8 cellular contexts compared by ENCODE assay signal in the genomic region with DNA sequence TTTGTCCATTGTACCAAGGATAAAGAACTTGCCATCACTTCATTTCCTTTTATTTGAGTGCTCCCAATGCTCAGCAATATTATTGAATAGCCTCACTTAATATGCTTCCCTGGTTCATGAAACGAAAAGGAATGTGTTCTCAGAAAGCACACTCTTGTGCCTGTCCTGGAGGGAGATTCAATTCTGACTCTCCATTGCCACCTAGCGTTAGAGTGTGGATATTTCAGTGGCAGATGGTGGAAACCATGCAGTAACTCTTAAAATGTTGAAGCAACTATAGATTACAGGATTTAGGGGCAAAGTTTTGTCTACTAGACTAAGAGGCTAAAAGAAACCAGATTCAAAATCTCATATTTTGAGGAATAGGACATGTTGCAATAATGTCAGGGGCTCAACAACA. TPM values are rescaled to one million over a fixed set of nuclear protein-coding genes. Genes with fewer than 3 reads are reported as not detected.
DNase-seq lines count a peak whose midpoint lies in the region; ATAC-seq, FAIRE-seq and TF ChIP-seq lines count a peak whose summit lies in the region.

No MANE protein-coding gene starts in this region.

- peaks cover 13% of the 10 kb centered on the region for H3K4me1 ChIP-seq in A673 (ENCODE audit: insufficient read depth, low read length, poor library complexity, severe bottlenecking)
- H3K4me1 ChIP-seq in SK-N-SH (ENCODE audit: control insufficient read depth in 1 of 2, insufficient read depth in 2 of 2, low read depth in 1 of 2, low read length in 1 of 2) = no peaks in the 10 kb centered on the region
- H3K4me1 ChIP-seq in lower lobe of right lung = peaks cover 32% of the 10 kb centered on the region
- H3K4me1 ChIP-seq in uterus = no peaks in the 10 kb centered on the region

- peak; percentile 81 for TF ChIP-seq CTCF in A673 (conservative IDR thresholded peaks at IDR 0.05; ENCODE audit: low read depth, low read length)
- TF ChIP-seq CTCF in SK-N-SH (IDR thresholded peaks at IDR 0.05) = peak; percentile 88
- peak; percentile 85 for TF ChIP-seq CTCF in chondrocyte (IDR thresholded peaks at IDR 0.05)
- TF ChIP-seq CTCF in lower lobe of right lung (IDR thresholded peaks at IDR 0.05) = peak; percentile 66
- peak; percentile 56 to 77 (median 64) for TF ChIP-seq CTCF in uterus (IDR thresholded peaks at IDR 0.05)

- CTCF ChIA-PET in A673 (lab: Charles Lee) = no interaction called here
- CTCF ChIA-PET in SK-N-SH (lab: Yijun Ruan, JAX) = no interaction called here

- H3K27ac Mint-ChIP-seq in chondrocyte (ENCODE audit: unreplicated experiment) = no peak overlapping the region

- no peak overlapping the region for H2AFZ ChIP-seq in SK-N-SH (ENCODE audit: low read depth)

- no peak overlapping the region for H3K4me3 ChIP-seq in A673 (ENCODE audit: low read depth, low read length, poor library complexity, severe bottlenecking)
- H3K4me3 ChIP-seq in SK-N-SH (ENCODE audit: low read depth in 2 of 2, low read length in 1 of 2) = no peak overlapping the region
- H3K4me3 ChIP-seq in lower lobe of right lung = no peak overlapping the region
- no peak overlapping the region for H3K4me3 ChIP-seq in uterus

- H3K9me3 ChIP-seq in A673 (ENCODE audit: low read depth, low read length, poor library complexity, severe bottlenecking) (no peaks in the 10 kb centered on the region), SK-N-SH (no peaks in the 10 kb centered on the region), lower lobe of right lung (no peaks in the 10 kb centered on the region), uterus (no peaks in the 10 kb centered on the region)

- peaks cover 6% of the 10 kb centered on the region for H3K4me1 Mint-ChIP-seq in chondrocyte (ENCODE audit: low read depth)

- TF ChIP-seq RAD21 in SK-N-SH (IDR thresholded peaks at IDR 0.05; ENCODE audit: low read length) = peak; percentile 78

- H3K9me2 ChIP-seq in SK-N-SH = no peaks in the 10 kb centered on the region

- intact Hi-C loops in A673 (cut with micrococcal nuclease; ENCODE audit: unreplicated experiment) (no loop called here), lower lobe of right lung (cut with DNase I) (no loop called here), uterus (cut with DNase I; ENCODE audit: low total_unique reads) (no loop called here)

- H3K27me3 ChIP-seq in A673 (replicated peaks; ENCODE audit: insufficient read depth, low read depth, low read length, poor library complexity) (no peaks in the 10 kb centered on the region), SK-N-SH (ENCODE audit: insufficient read depth) (no peaks in the 10 kb centered on the region), lower lobe of right lung (ENCODE audit: low read depth) (no peaks in the 10 kb centered on the region), uterus (no peaks in the 10 kb centered on the region)

- TF ChIP-seq POLR2A in uterus (IDR thresholded peaks at IDR 0.05) = no peak

- POLR2A ChIA-PET in A673 (lab: Charles Lee; ENCODE audit: low non-redundant PET) (no interaction called here), SK-N-SH (lab: Yijun Ruan, JAX) (no interaction called here)

- H3K36me3 ChIP-seq in A673 (ENCODE audit: insufficient read depth, low read length, poor library complexity, severe bottlenecking) (no peaks in the 10 kb centered on the region), SK-N-SH (replicated peaks in 1 of 2; ENCODE audit: control insufficient read depth in 1 of 2, insufficient read depth in 2 of 2, low read length in 1 of 2) (no peaks in the 10 kb centered on the region), lower lobe of right lung (peaks cover 17% of the 10 kb centered on the region), uterus (no peaks in the 10 kb centered on the region)

- H3K9ac ChIP-seq in SK-N-SH = no peak overlapping the region

- H3F3A ChIP-seq in SK-N-SH (replicated peaks; ENCODE audit: insufficient read depth) = no peaks in the 10 kb centered on the region

- peak; percentile 72 to 75 for ATAC-seq in lower lobe of right lung
- no peak for ATAC-seq in GM21737 (IDR thresholded peaks at IDR 0.05; ENCODE audit: unreplicated experiment)

- H3K27me3 Mint-ChIP-seq in chondrocyte (ENCODE audit: low read depth) = no peaks in the 10 kb centered on the region

- TF ChIP-seq EP300 in SK-N-SH (IDR thresholded peaks at IDR 0.05; ENCODE audit: borderline replicate concordance in 1 of 2, low read depth in 1 of 2, low read length in 1 of 2) = no peak

- no peaks in the 10 kb centered on the region for H4K20me1 ChIP-seq in SK-N-SH (ENCODE audit: insufficient read depth)

- H3K4me3 Mint-ChIP-seq in chondrocyte (ENCODE audit: unreplicated experiment) = no peak overlapping the region

- no peak for FAIRE-seq in HTR-8/SVneo (lab: Jason Lieb, UNC)

- no peak overlapping the region for H3K4me2 ChIP-seq in SK-N-SH

- H3K9me3 Mint-ChIP-seq in chondrocyte (ENCODE audit: low read depth) = peaks cover 3% of the 10 kb centered on the region

- DNase-seq in A673 (ENCODE audit: low spot score) = peak; percentile 66
- peak; percentile 56 for DNase-seq in ELR (ENCODE audit: low read depth)
- DNase-seq in HTR-8/SVneo (ENCODE audit: insufficient read length, low spot score) = peak; percentile 23
- peak; percentile 63 for DNase-seq in SK-N-SH
- DNase-seq in chondrocyte (ENCODE audit: low spot score) = no peak
- DNase-seq in lower lobe of right lung = no peak
- DNase-seq in uterus = peak in 1 of 2 donors; percentile 36

- WGBS in SK-N-SH (ENCODE audit: low lambda C conversion rate) = 0% methylated on average over 2 of the region's 2 CpGs

- BruUV-seq in A673 (replicated peaks; lab: Mats Ljungman, UMichigan) = no TSS peak

- H3K27ac ChIP-seq in A673 (ENCODE audit: low read depth, low read length, poor library complexity, severe bottlenecking) (no peak overlapping the region), SK-N-SH (ENCODE audit: low read depth in 2 of 2, low read length in 1 of 2) (no peak overlapping the region), lower lobe of right lung (no peak overlapping the region), uterus (no peak overlapping the region)

- peaks cover 8% of the 10 kb centered on the region for H3K36me3 Mint-ChIP-seq in chondrocyte (ENCODE audit: low read depth)

- H3K79me2 ChIP-seq in SK-N-SH (ENCODE audit: insufficient read depth) = no peaks in the 10 kb centered on the region

TF ChIP-seq in SK-N-SH, 30 proteins besides CTCF, POLR2A, EP300 and RAD21:
- no peak for TF ChIP-seq NFIC (IDR thresholded peaks at IDR 0.05; ENCODE audit: borderline replicate concordance)
- peak; percentile 70 for TF ChIP-seq SMC3 (IDR thresholded peaks at IDR 0.05; ENCODE audit: low read depth, low read length)
- no peak for TF ChIP-seq TAF1 (IDR thresholded peaks at IDR 0.05; ENCODE audit: borderline replicate concordance, low read depth, low read length)
TF ChIP-seq in SK-N-SH: peak in this region for 1.

RNA-seq across cellular contexts. Expression of a gene that starts 36.0 kb away (rescaled TPM):
- total RNA-seq in A673 (2021) = 0.09 and 0.31 TPM in 2 replicates
- polyA plus RNA-seq in SK-N-SH (2012; rRNA removed) = 3.3 and 4.5 TPM in 2 replicates
- polyA plus RNA-seq in SK-N-SH (2012; cell fraction: cytosol; rRNA removed) = 1.3 and 3.2 TPM in 2 replicates
- polyA plus RNA-seq in SK-N-SH (2012; cell fraction: nucleus; rRNA removed) = 8.1 and 12.0 TPM in 2 replicates
- 2.0 to 2.4 TPM (median 2.2 TPM) in 3 replicates for total RNA-seq in chondrocyte
- total RNA-seq in lower lobe of right lung = 17.4 TPM
- 10 to 100 TPM in 1 of 4 donors, 1 to 10 TPM in 3; 2.9 to 34.1 (median 7.2) TPM for total RNA-seq in uterus

RNA-seq across cellular contexts. Expression of a gene that starts 47.7 kb away (rescaled TPM):
- total RNA-seq in A673 (2021) (138 and 158 TPM in 2 replicates), chondrocyte (31.1 to 38.1 TPM (median 31.2 TPM) in 3 replicates), lower lobe of right lung (26.1 TPM), uterus (10 to 100 TPM in 2 of 4 donors, 1 to 10 TPM in 2; 6.4 to 36.4 (median 19.1) TPM)
- polyA plus RNA-seq in SK-N-SH (2012; rRNA removed) = 53.0 and 73.6 TPM in 2 replicates
- 65.2 and 81.9 TPM in 2 replicates for polyA plus RNA-seq in SK-N-SH (2012; cell fraction: cytosol; rRNA removed)
- 47.2 and 93.2 TPM in 2 replicates for polyA plus RNA-seq in SK-N-SH (2012; cell fraction: nucleus; rRNA removed)

Comparison
In these comparisons a context has a peak if more than half of its experiments do, and no peak if none do; other contexts are left out.
1. DNase-seq: peak in A673 (single experiment), ELR (single experiment), HTR-8/SVneo (single experiment) and SK-N-SH (single experiment); none in chondrocyte (single experiment) and lower lobe of right lung (single experiment).
2. Peak in every context shown above with its lines, with median percentiles within 50 percentile points of each other: CTCF ChIP-seq.